Comparison of ENCODE assay signal across 24 cellular contexts in genomic region chr6:167786859-167787675, GRCh38. TPM values are rescaled to one million over a fixed set of nuclear protein-coding genes. Genes with fewer than 3 reads are reported as not detected.
DNase-seq lines count a peak whose midpoint lies in the region; ATAC-seq, FAIRE-seq and TF ChIP-seq lines count a peak whose summit lies in the region.
"Had no signal": no experiment of that assay in that cellular context is flagged by ENCODE, and none has a peak within 500 bp of the region (broad histone marks: within the 10 kb centered on the region; RNA-seq: fewer than 3 reads in every experiment).

No MANE protein-coding gene starts in this region.

- no peak for TF ChIP-seq CTCF in GM23338 (conservative IDR thresholded peaks at IDR 0.05; ENCODE audit: low read depth in 2 of 2)
- TF ChIP-seq CTCF in K562 (IDR thresholded peaks at IDR 0.05 in 2 of 3, conservative IDR thresholded peaks at IDR 0.05 in 1 of 3; ENCODE audit: insufficient read depth in 2 of 3, low read depth in 1 of 3, low read length in 3 of 3), result no peak
- no peak for TF ChIP-seq CTCF in mucosa of descending colon (IDR thresholded peaks at IDR 0.05)

- H3K36me3 ChIP-seq in GM23338 (ENCODE audit: insufficient read depth) (no peaks in the 10 kb centered on the region), K562 (ENCODE audit: control insufficient read depth, insufficient read depth, low read length) (no peaks in the 10 kb centered on the region; the same call in 2 of the 3 replicates), mucosa of descending colon (ENCODE audit: low read depth) (no peaks in the 10 kb centered on the region)
- H3K36me3 ChIP-seq: BE2C, ovary, uterus had no signal

- DNase-seq in GM23338 (ENCODE audit: low spot score) (no peak), K562 (ENCODE audit: extremely low read depth in 1 of 4, low spot score in 3 of 4) (no peak), left cardiac atrium (no peak), mucosa of descending colon (no peak), SHP77 treated with DMSO at 0.1 percent for 48 hours (lab: John Stamatoyannopoulos, UW) (no peak), DMS53 (lab: John Stamatoyannopoulos, UW) (no peak), GOT3 (lab: John Stamatoyannopoulos, UW) (no peak)
- DNase-seq: activated CD4-positive, alpha-beta T cell treated with anti-CD3 and anti-CD28 coated beads for 48 hours; aorta; BE2C; EL; foreskin fibroblast; hypothalamus; KG1; mammary epithelial cell; NCI-H146; NCI-H774; ovary; PC-3; uterus had no signal

- H3K9me1 ChIP-seq in K562 (ENCODE audit: control insufficient read depth, insufficient read depth, low read length), result no peaks in the 10 kb centered on the region

- H3K27me3 ChIP-seq in GM23338 (ENCODE audit: insufficient read depth) (no peaks in the 10 kb centered on the region), K562 (ENCODE audit: control insufficient read depth in 2 of 2, insufficient read depth in 2 of 2, low read length in 2 of 2) (peaks cover 33 to 55% of the 10 kb centered on the region in 2 experiments)
- H3K27me3 ChIP-seq: BE2C, ovary, uterus had no signal

- H3K9me3 Mint-ChIP-seq in GM23338, result no peaks in the 10 kb centered on the region
- H3K9me3 Mint-ChIP-seq: activated naive CD4-positive, alpha-beta T cell treated with anti-CD3 and anti-CD28 coated beads, Interleukin-2, amount 50 U/mL, for 72 hours; stimulated activated effector memory CD8-positive, alpha-beta T cell treated with anti-CD3 and anti-CD28 coated beads, Interleukin-12 subunit alpha, Interleukin-12 subunit beta, amount 100 ng/mL, for 72 hours had no signal

- H3K4me1 ChIP-seq in GM23338 (ENCODE audit: insufficient read depth) (no peaks in the 10 kb centered on the region), K562 (replicated peaks in 1 of 2; ENCODE audit: control insufficient read depth in 2 of 2, insufficient read depth in 2 of 2, low read length in 2 of 2) (no peaks in the 10 kb centered on the region), mucosa of descending colon (ENCODE audit: low read depth) (no peaks in the 10 kb centered on the region)
- H3K4me1 ChIP-seq: BE2C, uterus had no signal

- no peak for TF ChIP-seq POLR2A in K562 (conservative IDR thresholded peaks at IDR 0.05)

- H4K20me1 ChIP-seq in GM23338 (replicated peaks; ENCODE audit: insufficient read depth), result no peaks in the 10 kb centered on the region
- no peaks in the 10 kb centered on the region; the same call in 1 of the 2 replicates for H4K20me1 ChIP-seq in K562 (replicated peaks; ENCODE audit: control insufficient read depth, insufficient read depth, low read length)

- ATAC-seq in GM23338, result peak; percentile 60
- peak; percentile 34; the same call in 2 of the 3 replicates for ATAC-seq in K562
- peak; percentile 43 to 62 for ATAC-seq in left cardiac atrium
- peak; percentile 41 for ATAC-seq in mucosa of descending colon
- no peak for ATAC-seq in HG02852 (IDR thresholded peaks at IDR 0.05; ENCODE audit: unreplicated experiment)
- ATAC-seq: activated naive CD4-positive, alpha-beta T cell treated with anti-CD3 and anti-CD28 coated beads, Interleukin-2, amount 50 U/mL, for 72 hours; PC-3; stimulated activated effector memory CD8-positive, alpha-beta T cell treated with anti-CD3 and anti-CD28 coated beads, Interleukin-12 subunit alpha, Interleukin-12 subunit beta, amount 100 ng/mL, for 72 hours had no signal

- in situ Hi-C loops in K562 (cut with MboI), result no loop called here

- no peak for TF ChIP-seq EP300 in K562 (IDR thresholded peaks at IDR 0.05; ENCODE audit: low read length)

- BruUV-seq in K562 (replicated peaks; lab: Mats Ljungman, UMichigan), result no TSS peak

- no peak for FAIRE-seq in K562 (lab: Jason Lieb, UNC)
- FAIRE-seq: H54 had no signal

- POLR2A ChIA-PET in K562 (lab: Yijun Ruan, JAX), result interaction anchor here (0.6 to 1.6 kb wide), 5 partner anchors 9 to 539 kb away, joined by 3 to 5 read pairs (median 4); no protein-coding TSS in a partner anchor

- no peaks in the 10 kb centered on the region for H3K27me3 Mint-ChIP-seq in GM23338 (ENCODE audit: insufficient read depth, low read depth, poor library complexity)

- no peaks in the 10 kb centered on the region for H3K79me2 ChIP-seq in GM23338 (replicated peaks; ENCODE audit: insufficient read depth)
- no peaks in the 10 kb centered on the region for H3K79me2 ChIP-seq in K562 (ENCODE audit: control insufficient read depth, insufficient read depth, low read length)

- H3K4me3 ChIP-seq in GM23338 (no peak overlapping the region), K562 (no peak overlapping the region), mucosa of descending colon (no peak overlapping the region)
- H3K4me3 ChIP-seq: ovary, uterus had no signal

- intact Hi-C loops in K562 (cut with micrococcal nuclease), result no loop called here
- intact Hi-C loops in left cardiac atrium (cut with DNase I), result no loop called here
- intact Hi-C loops in mucosa of descending colon (cut with DNase I, micrococcal nuclease), result no loop called here

- H3K9me3 ChIP-seq in K562 (replicated peaks; ENCODE audit: control insufficient read depth, insufficient read depth, low read depth, low read length), result no peaks in the 10 kb centered on the region
- H3K9me3 ChIP-seq in mucosa of descending colon, result no peaks in the 10 kb centered on the region
- H3K9me3 ChIP-seq: BE2C, ovary, uterus had no signal

- CTCF ChIA-PET in K562 (lab: Yijun Ruan, JAX; ENCODE audit: low intra/inter-chr PET ratio), result no interaction called here

- H3K27ac ChIP-seq in GM23338 (ENCODE audit: low read depth) (no peak overlapping the region), K562 (ENCODE audit: extremely low read depth, low read depth, low read length) (no peak overlapping the region)
- H3K27ac ChIP-seq: ovary, uterus had no signal

- H3K9ac ChIP-seq in K562 (ENCODE audit: insufficient read depth in 1 of 2, low read depth in 2 of 2, low read length in 2 of 2), result no peak overlapping the region

- peak overlapping the region; percentile 76; the same call in 1 of the 2 replicates for H2AFZ ChIP-seq in GM23338
- H2AFZ ChIP-seq in K562 (ENCODE audit: low read depth, low read length), result no peak overlapping the region

- H3K36me3 Mint-ChIP-seq in GM23338 (ENCODE audit: low read depth), result no peaks in the 10 kb centered on the region
- H3K36me3 Mint-ChIP-seq: activated naive CD4-positive, alpha-beta T cell treated with anti-CD3 and anti-CD28 coated beads, Interleukin-2, amount 50 U/mL, for 72 hours; stimulated activated effector memory CD8-positive, alpha-beta T cell treated with anti-CD3 and anti-CD28 coated beads, Interleukin-12 subunit alpha, Interleukin-12 subunit beta, amount 100 ng/mL, for 72 hours had no signal

- H3K4me3 Mint-ChIP-seq in GM23338, result no peak overlapping the region
- H3K4me3 Mint-ChIP-seq: stimulated activated effector memory CD8-positive, alpha-beta T cell treated with anti-CD3 and anti-CD28 coated beads, Interleukin-12 subunit alpha, Interleukin-12 subunit beta, amount 100 ng/mL, for 72 hours had no signal

- no peak overlapping the region for H3K27ac Mint-ChIP-seq in GM23338
- H3K27ac Mint-ChIP-seq: activated naive CD4-positive, alpha-beta T cell treated with anti-CD3 and anti-CD28 coated beads, Interleukin-2, amount 50 U/mL, for 72 hours; stimulated activated effector memory CD8-positive, alpha-beta T cell treated with anti-CD3 and anti-CD28 coated beads, Interleukin-12 subunit alpha, Interleukin-12 subunit beta, amount 100 ng/mL, for 72 hours had no signal

- H3K9me2 ChIP-seq in GM23338 (ENCODE audit: insufficient read depth), result no peaks in the 10 kb centered on the region

- H3K4me1 Mint-ChIP-seq in GM23338, result peaks cover 16% of the 10 kb centered on the region
- H3K4me1 Mint-ChIP-seq: stimulated activated effector memory CD8-positive, alpha-beta T cell treated with anti-CD3 and anti-CD28 coated beads, Interleukin-12 subunit alpha, Interleukin-12 subunit beta, amount 100 ng/mL, for 72 hours had no signal

- H3K4me2 ChIP-seq in GM23338 (no peak overlapping the region), K562 (ENCODE audit: insufficient read depth, low read length) (no peak overlapping the region)

- WGBS in K562 (ENCODE audit: insufficient coverage, low coverage, missing lambda C conversion rate), result 8% methylated on average over 10 of the region's 10 CpGs

- TF ChIP-seq RAD21 in K562 (CRISPR knock-in tag; conservative IDR thresholded peaks at IDR 0.05 in 1 of 2, IDR thresholded peaks at IDR 0.05 in 1 of 2), result no peak

- 0 out of 2 replicates have a peak, but pooled peaks cover 2% of the 10 kb centered on the region for H3F3A ChIP-seq in GM23338 (replicated peaks; ENCODE audit: low read depth)

RNA-seq across cellular contexts. Expression of gene AFDN, which starts 39.6 kb away (rescaled TPM):
- 200 and 208 TPM in 2 replicates for total RNA-seq in GM23338 (2014; rRNA removed; shearing (Covaris generic))
- polyA plus RNA-seq in GM23338 (2016; fragmentation: Nextera tagmentation; extraction: Ambion mirVana) (66.9 and 78.4 TPM in 2 replicates), K562 (2011; rRNA removed) (95.7 and 96.7 TPM in 2 replicates), K562 (2014; fragmentation: Illumina TruSeq; extraction: Trizol) (95.0 and 105 TPM in 2 replicates), K562 (2014; fragmentation: Nextera tagmentation; extraction: Ambion mirVana) (1 to 10 TPM; 7.2 to 9.7 TPM), K562 (2014; rRNA removed) (78.9 and 96.4 TPM in 2 replicates)
- 294 and 779 TPM in 2 replicates for total RNA-seq in K562 (2011; cell fraction: chromatin; rRNA removed; ENCODE audit: low replicate concordance)
- total RNA-seq in K562 (2011; cell fraction: nucleolus; rRNA removed), result 128 and 193 TPM in 2 replicates
- 330 and 387 TPM in 2 replicates for total RNA-seq in K562 (2011; cell fraction: nucleoplasm; rRNA removed)
- total RNA-seq in K562 (2014; rRNA removed) (91.9 and 117 TPM in 2 replicates), K562 (2014; rRNA removed; fragmentation: Illumina TruSeq; extraction: Trizol) (114 and 135 TPM in 2 replicates), K562 (2015; rRNA removed; fragmentation: Illumina TruSeq; extraction: Trizol) (111 and 112 TPM in 2 replicates), K562 (2021) (106 and 129 TPM in 2 replicates), left cardiac atrium (10 to 100 TPM; 53.9 to 57.1 TPM), mucosa of descending colon (100 to 1,000 TPM; 168 to 231 (median 208) TPM)
- polyA plus RNA-seq in K562 (2011; cell fraction: cytosol; rRNA removed), result 29.3 and 38.3 TPM in 2 replicates
- 374 and 388 TPM in 2 replicates for polyA plus RNA-seq in K562 (2011; cell fraction: nucleus; rRNA removed)
- polyA plus RNA-seq in K562 (2012), result 62.0 and 64.2 TPM in 2 replicates
- polyA minus RNA-seq in K562 (2011; rRNA and poly(A)+ RNA removed), result 183 and 194 TPM in 2 replicates
- polyA minus RNA-seq in K562 (2011; cell fraction: cytosol; rRNA and poly(A)+ RNA removed), result 78.4 and 100 TPM in 2 replicates
- 234 and 345 TPM in 2 replicates for polyA minus RNA-seq in K562 (2011; cell fraction: nucleus; rRNA and poly(A)+ RNA removed)
